ENCODE assay signal across 18 cellular contexts in the genomic region with DNA sequence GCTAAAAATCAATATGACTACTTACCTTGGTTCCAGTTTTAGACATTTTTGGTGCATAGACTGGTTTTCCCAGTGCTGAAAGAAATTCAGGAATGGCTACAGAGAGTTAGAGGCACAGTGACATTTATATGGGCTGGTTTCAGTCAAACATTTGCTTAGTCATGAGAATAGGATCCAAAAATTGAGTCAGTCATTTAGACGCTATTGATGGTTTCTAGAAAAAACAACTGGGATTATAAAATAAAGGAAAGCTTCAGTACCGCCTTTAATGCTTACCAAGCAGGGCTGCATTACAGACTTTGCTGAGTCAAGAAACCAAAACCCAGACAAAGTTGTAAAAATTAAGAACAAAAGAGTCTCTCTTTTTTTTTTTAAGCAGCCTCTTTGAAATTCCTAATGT. TPM values are rescaled to one million over a fixed set of nuclear protein-coding genes. Genes with fewer than 3 reads are reported as not detected.
"Had no signal": no experiment of that assay in that cellular context is flagged by ENCODE, and none has a peak within 500 bp of the region (broad histone marks: within the 10 kb centered on the region; RNA-seq: fewer than 3 reads in every experiment).

A gene (minus strand): TSS at position 100 of the 400 bp plus-strand sequence. CDS start 54 bp downstream, at position 46.

- H3K27ac ChIP-seq: breast epithelium, left lung had no signal

- H3K27me3 ChIP-seq: breast epithelium, left lung had no signal

- H3K36me3 ChIP-seq: breast epithelium had no signal

- ATAC-seq: activated CD8-positive, alpha-beta T cell treated with anti-CD3 and anti-CD28 coated beads for 36 hours; activated T-cell treated with anti-CD3 and anti-CD28 coated beads, Interleukin-2, amount 50 U/mL, for 72 hours; left lung; naive thymus-derived CD8-positive, alpha-beta T cell had no signal

- DNase-seq: activated B cell treated with CpG ODN at 0.5 μM for 24 hours; activated CD4-positive, alpha-beta T cell treated with anti-CD3 and anti-CD28 coated beads for 48 hours; activated CD8-positive, alpha-beta memory T cell treated with anti-CD3 and anti-CD28 coated beads, Interleukin-2, amount 50 U/mL, for 4 hours; activated CD8-positive, alpha-beta T cell treated with anti-CD3 and anti-CD28 coated beads for 36 hours; activated gamma-delta T cell treated with Interleukin-2 at 50 U/mL for 16 hours; activated naive CD8-positive, alpha-beta T cell treated with anti-CD3 and anti-CD28 coated beads for 36 hours; activated T-cell treated with anti-CD3 and anti-CD28 coated beads, Interleukin-2, amount 50 U/mL, for 72 hours; anterior cingulate cortex; hippocampal formation; kidney; left lung; naive thymus-derived CD8-positive, alpha-beta T cell; retina; stimulated activated CD4-positive, alpha-beta T cell treated with anti-CD3 and anti-CD28 coated beads, Interleukin-15, amount 100 ng/mL, for 24 hours; stimulated activated CD4-positive, alpha-beta T cell treated with anti-CD3 and anti-CD28 coated beads, Interleukin-4, amount 100 ng/mL, for 1 hour; stimulated activated naive CD4-positive, alpha-beta T cell had no signal

- H3K4me3 ChIP-seq: breast epithelium, left lung had no signal

- H3K9me3 ChIP-seq: breast epithelium, left lung had no signal

RNA-seq across cellular contexts. Expression of the gene that starts here (rescaled TPM):
- total RNA-seq: epithelial cell of proximal tubule had no signal
